11 cellular contexts compared by ENCODE assay signal in genomic region chr3:170572665-170573253, GRCh38. TPM values are rescaled to one million over a fixed set of nuclear protein-coding genes. Genes with fewer than 3 reads are reported as not detected.
DNase-seq lines count a peak whose midpoint lies in the region; ATAC-seq and TF ChIP-seq lines count a peak whose summit lies in the region.
"Had no signal": no experiment of that assay in that cellular context is flagged by ENCODE, and none has a peak within 500 bp of the region (broad histone marks: within the 10 kb centered on the region; RNA-seq: fewer than 3 reads in every experiment).

No MANE protein-coding gene starts in this region.

- H3K4me2 ChIP-seq in OCI-LY3 (ENCODE audit: low read length) (peak overlapping the region; percentile 32), OCI-LY7 (ENCODE audit: low read length) (no peak overlapping the region)
- H3K4me2 ChIP-seq: BLaER1 had no signal

- H3K4me1 ChIP-seq in OCI-LY3 (ENCODE audit: low read length) = peaks cover 25% of the 10 kb centered on the region
- no peaks in the 10 kb centered on the region for H3K4me1 ChIP-seq in OCI-LY7 (ENCODE audit: insufficient read depth, low read length, poor library complexity, severe bottlenecking)
- H3K4me1 ChIP-seq in left ventricle myocardium inferior = peaks cover 8% of the 10 kb centered on the region
- H3K4me1 ChIP-seq: right lobe of liver had no signal

- intact Hi-C loops in OCI-LY7 (cut with micrococcal nuclease; ENCODE audit: unreplicated experiment) (no loop called here), left ventricle myocardium inferior (cut with micrococcal nuclease) (no loop called here)

- BruUV-seq in OCI-LY7 (replicated peaks; lab: Mats Ljungman, UMichigan) = no TSS peak

- H3K9me2 ChIP-seq in OCI-LY7 (ENCODE audit: insufficient read depth, low read length) = no peaks in the 10 kb centered on the region

- no peak overlapping the region for H3K27ac ChIP-seq in OCI-LY3 (ENCODE audit: low read length)
- no peak overlapping the region for H3K27ac ChIP-seq in OCI-LY7 (ENCODE audit: low read depth, low read length, poor library complexity, severe bottlenecking)
- H3K27ac ChIP-seq in left ventricle myocardium inferior (replicated peaks) = no peak overlapping the region
- H3K27ac ChIP-seq: BLaER1, right lobe of liver had no signal

- DNase-seq in activated CD4-positive, alpha-beta T cell treated with anti-CD3 and anti-CD28 coated beads for 48 hours = peak; percentile 41
- no peak for DNase-seq in activated CD4-positive, alpha-beta T cell treated with anti-CD3 and anti-CD28 coated beads for 1 hour
- DNase-seq in kidney epithelial cell (ENCODE audit: low read depth) = peak; percentile 53
- DNase-seq in NCI-H1048 (lab: John Stamatoyannopoulos, UW) = no peak
- DNase-seq in OCI-LY7 (ENCODE audit: low spot score) = no peak
- DNase-seq in left ventricle myocardium inferior = no peak
- DNase-seq: right lobe of liver had no signal

- POLR2A ChIA-PET in OCI-LY7 (lab: Charles Lee) = no interaction called here

- H4K20me1 ChIP-seq in OCI-LY3 (ENCODE audit: insufficient read depth, low read length) (peaks cover 17% of the 10 kb centered on the region; the same call in 1 of the 2 replicates), OCI-LY7 (ENCODE audit: insufficient read depth, low read length) (no peaks in the 10 kb centered on the region; the same call in 1 of the 2 replicates)
- H4K20me1 ChIP-seq: BLaER1 had no signal

- no peak overlapping the region for H3K9ac ChIP-seq in OCI-LY3 (ENCODE audit: low read length)
- H3K9ac ChIP-seq: BLaER1 had no signal

- H3K36me3 ChIP-seq in OCI-LY3 (replicated peaks; ENCODE audit: low read depth, low read length) (no peaks in the 10 kb centered on the region), kidney epithelial cell (ENCODE audit: control insufficient read depth, insufficient read depth, low read length) (no peaks in the 10 kb centered on the region), OCI-LY7 (ENCODE audit: insufficient read depth, low read length) (no peaks in the 10 kb centered on the region), left ventricle myocardium inferior (no peaks in the 10 kb centered on the region)
- H3K36me3 ChIP-seq: BLaER1, right lobe of liver had no signal

- H3K79me2 ChIP-seq in OCI-LY3 (ENCODE audit: low read length) (no peaks in the 10 kb centered on the region), OCI-LY7 (ENCODE audit: insufficient read depth, low read depth, low read length) (no peaks in the 10 kb centered on the region)

- TF ChIP-seq CTCF in OCI-LY3 (IDR thresholded peaks at IDR 0.05; ENCODE audit: low read depth, low read length) (no peak), kidney epithelial cell (IDR thresholded peaks at IDR 0.05; ENCODE audit: insufficient read depth, low read length, poor library complexity, severe bottlenecking) (no peak), OCI-LY7 (conservative IDR thresholded peaks at IDR 0.05; ENCODE audit: low read length) (no peak), left ventricle myocardium inferior (IDR thresholded peaks at IDR 0.05; ENCODE audit: borderline replicate concordance) (no peak)

- H3K9me3 ChIP-seq in OCI-LY3 (ENCODE audit: insufficient read depth, low read length) (no peaks in the 10 kb centered on the region), OCI-LY7 (ENCODE audit: low read length) (no peaks in the 10 kb centered on the region), left ventricle myocardium inferior (replicated peaks) (no peaks in the 10 kb centered on the region)
- H3K9me3 ChIP-seq: BLaER1, right lobe of liver had no signal

- CTCF ChIA-PET in OCI-LY7 (lab: Charles Lee; ENCODE audit: unreplicated experiment) = no interaction called here

- H2AFZ ChIP-seq in OCI-LY3 (ENCODE audit: low read depth, low read length) (no peak overlapping the region), OCI-LY7 (ENCODE audit: low read length) (no peak overlapping the region)

- H3K4me3 ChIP-seq in OCI-LY3 (ENCODE audit: low read length) (no peak overlapping the region), kidney epithelial cell (ENCODE audit: low read depth, low read length) (no peak overlapping the region), OCI-LY7 (ENCODE audit: low read depth, low read length, poor library complexity, severe bottlenecking) (no peak overlapping the region), left ventricle myocardium inferior (no peak overlapping the region)
- H3K4me3 ChIP-seq: BLaER1, right lobe of liver had no signal

- ATAC-seq in HG02642 (IDR thresholded peaks at IDR 0.05; ENCODE audit: poor library complexity, unreplicated experiment) = peak; percentile 99

- peaks cover 66% of the 10 kb centered on the region for H3K27me3 ChIP-seq in OCI-LY3 (ENCODE audit: low read depth, low read length)
- no peaks in the 10 kb centered on the region for H3K27me3 ChIP-seq in kidney epithelial cell (ENCODE audit: control insufficient read depth, insufficient read depth, low read length)
- H3K27me3 ChIP-seq in left ventricle myocardium inferior (ENCODE audit: low read depth) = no peaks in the 10 kb centered on the region
- H3K27me3 ChIP-seq: BLaER1, right lobe of liver had no signal

RNA-seq across cellular contexts. Expression of gene SLC7A14, which starts 13.1 kb away (rescaled TPM):
- 0.07 TPM in 1 of 2 replicates, not detected in the other for total RNA-seq in kidney epithelial cell
- 0.03 TPM in 1 of 2 replicates, not detected in the other for total RNA-seq in OCI-LY7 (2014; rRNA removed; shearing (Covaris generic))
- total RNA-seq in OCI-LY7 (2022) = not detected in 2 replicates
- total RNA-seq in left ventricle myocardium inferior = not detected
- total RNA-seq: activated CD8-positive, alpha-beta memory T cell treated with anti-CD3 and anti-CD28 coated beads for 36 hours had no signal

Comparison
In these comparisons a context has a peak if more than half of its experiments do, and no peak if none do; other contexts are left out.
1. DNase-seq: peak in activated CD4-positive, alpha-beta T cell treated with anti-CD3 and anti-CD28 coated beads for 48 hours (single experiment) and kidney epithelial cell (single experiment); none in activated CD4-positive, alpha-beta T cell treated with anti-CD3 and anti-CD28 coated beads for 1 hour (single experiment), NCI-H1048 (single experiment), OCI-LY7 (single experiment) and left ventricle myocardium inferior (single experiment).